19 cellular contexts compared by ENCODE assay signal in the genomic region with DNA sequence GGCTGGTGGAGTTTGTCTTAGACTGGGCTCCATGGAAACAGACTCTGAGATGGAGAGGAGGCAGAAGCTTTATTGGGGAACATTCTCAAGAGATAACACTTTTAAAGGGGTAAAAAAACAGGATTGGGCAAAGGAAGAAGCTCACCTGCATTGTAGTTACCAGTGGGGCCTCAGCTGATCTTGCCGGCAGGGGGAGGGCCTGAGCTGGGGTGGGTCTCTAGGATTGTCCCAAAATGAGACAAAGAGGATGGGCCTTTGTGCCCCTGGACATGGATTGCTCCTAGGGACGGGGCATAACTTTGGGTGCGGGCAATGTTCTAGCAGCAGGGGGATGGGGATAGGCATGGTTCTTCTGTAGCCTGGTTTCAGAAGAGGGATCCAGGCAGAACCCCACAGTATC.
"Had no signal": no experiment of that assay in that cellular context is flagged by ENCODE, and none has a peak within 500 bp of the region (broad histone marks: within the 10 kb centered on the region; RNA-seq: fewer than 3 reads in every experiment).

No MANE protein-coding gene starts in this region.

- H3K9me3 Mint-ChIP-seq: activated CD4-positive, alpha-beta T cell treated with anti-CD3 and anti-CD28 coated beads, Interleukin-2, amount 10 ng/mL, durations not matched to agents 24 days and 14 days; activated CD8-positive, alpha-beta T cell treated with anti-CD3 and anti-CD28 coated beads for 36 hours; activated naive CD4-positive, alpha-beta T cell treated with anti-CD3 and anti-CD28 coated beads for 36 hours; activated naive CD8-positive, alpha-beta T cell treated with anti-CD3 and anti-CD28 coated beads, Interleukin-2, amount 50 U/mL, for 24 hours; activated T-cell treated with anti-CD3 and anti-CD28 coated beads, Interleukin-2, amount 50 U/mL, for 24 hours; brain; natural killer cell; stimulated activated naive B cell treated with anti-CD40 and anti-IgM and Interleukin-4, amounts not matched to agents 10 μg/mL and 1 μg/mL and 100 μg/mL, for 72 hours had no signal

- H3K4me3 Mint-ChIP-seq: activated CD4-positive, alpha-beta T cell treated with anti-CD3 and anti-CD28 coated beads, Interleukin-2, amount 10 ng/mL, durations not matched to agents 24 days and 14 days; activated CD8-positive, alpha-beta T cell treated with anti-CD3 and anti-CD28 coated beads for 36 hours; activated naive CD4-positive, alpha-beta T cell treated with anti-CD3 and anti-CD28 coated beads for 36 hours; activated naive CD8-positive, alpha-beta T cell treated with anti-CD3 and anti-CD28 coated beads, Interleukin-2, amount 50 U/mL, for 24 hours; activated T-cell treated with anti-CD3 and anti-CD28 coated beads, Interleukin-2, amount 50 U/mL, for 24 hours; brain; natural killer cell; stimulated activated naive B cell treated with anti-CD40 and anti-IgM and Interleukin-4, amounts not matched to agents 10 μg/mL and 1 μg/mL and 100 μg/mL, for 72 hours had no signal

- H3K27ac ChIP-seq: colonic mucosa, foreskin keratinocyte, lower lobe of right lung, sigmoid colon, thoracic aorta, upper lobe of left lung had no signal

- H3K9me3 ChIP-seq: colonic mucosa, lower lobe of right lung, sigmoid colon, thoracic aorta, upper lobe of left lung had no signal

- H3K27ac Mint-ChIP-seq: activated CD4-positive, alpha-beta T cell treated with anti-CD3 and anti-CD28 coated beads, Interleukin-2, amount 10 ng/mL, durations not matched to agents 24 days and 14 days; activated CD8-positive, alpha-beta T cell treated with anti-CD3 and anti-CD28 coated beads for 36 hours; activated naive CD4-positive, alpha-beta T cell treated with anti-CD3 and anti-CD28 coated beads for 36 hours; activated naive CD8-positive, alpha-beta T cell treated with anti-CD3 and anti-CD28 coated beads, Interleukin-2, amount 50 U/mL, for 24 hours; activated T-cell treated with anti-CD3 and anti-CD28 coated beads, Interleukin-2, amount 50 U/mL, for 24 hours; brain; natural killer cell; stimulated activated naive B cell treated with anti-CD40 and anti-IgM and Interleukin-4, amounts not matched to agents 10 μg/mL and 1 μg/mL and 100 μg/mL, for 72 hours had no signal

- H3K4me1 Mint-ChIP-seq: activated CD4-positive, alpha-beta T cell treated with anti-CD3 and anti-CD28 coated beads, Interleukin-2, amount 10 ng/mL, durations not matched to agents 24 days and 14 days; activated naive CD8-positive, alpha-beta T cell treated with anti-CD3 and anti-CD28 coated beads, Interleukin-2, amount 50 U/mL, for 24 hours; brain; natural killer cell; stimulated activated naive B cell treated with anti-CD40 and anti-IgM and Interleukin-4, amounts not matched to agents 10 μg/mL and 1 μg/mL and 100 μg/mL, for 72 hours had no signal

- H3K36me3 ChIP-seq: colonic mucosa, lower lobe of right lung, sigmoid colon, thoracic aorta, upper lobe of left lung had no signal

- H3K27me3 ChIP-seq: colonic mucosa, foreskin keratinocyte, sigmoid colon, upper lobe of left lung had no signal

- H3K27me3 Mint-ChIP-seq: activated CD4-positive, alpha-beta T cell treated with anti-CD3 and anti-CD28 coated beads, Interleukin-2, amount 10 ng/mL, durations not matched to agents 24 days and 14 days; activated CD8-positive, alpha-beta T cell treated with anti-CD3 and anti-CD28 coated beads for 36 hours; activated naive CD8-positive, alpha-beta T cell treated with anti-CD3 and anti-CD28 coated beads, Interleukin-2, amount 50 U/mL, for 24 hours; activated T-cell treated with anti-CD3 and anti-CD28 coated beads, Interleukin-2, amount 50 U/mL, for 24 hours; stimulated activated naive B cell treated with anti-CD40 and anti-IgM and Interleukin-4, amounts not matched to agents 10 μg/mL and 1 μg/mL and 100 μg/mL, for 72 hours had no signal

- DNase-seq: activated CD4-positive, alpha-beta T cell treated with anti-CD3 and anti-CD28 coated beads, Interleukin-2, amount 10 ng/mL, durations not matched to agents 24 days and 14 days; activated CD8-positive, alpha-beta T cell treated with anti-CD3 and anti-CD28 coated beads for 36 hours; activated naive CD4-positive, alpha-beta T cell treated with anti-CD3 and anti-CD28 coated beads for 36 hours; activated naive CD8-positive, alpha-beta T cell treated with anti-CD3 and anti-CD28 coated beads, Interleukin-2, amount 50 U/mL, for 24 hours; activated T-cell treated with anti-CD3 and anti-CD28 coated beads, Interleukin-2, amount 50 U/mL, for 24 hours; anterior cingulate cortex; central memory CD4-positive, alpha-beta T cell; foreskin keratinocyte; hypothalamus; islet precursor cell; lower lobe of right lung; natural killer cell; stimulated activated CD4-positive, alpha-beta T cell treated with anti-CD3 and anti-CD28 coated beads, Interleukin-4, amount 100 ng/mL, for 4 hours; stimulated activated naive B cell treated with anti-CD40 and anti-IgM and Interleukin-4, amounts not matched to agents 10 μg/mL and 1 μg/mL and 100 μg/mL, for 72 hours; upper lobe of left lung had no signal

- H3K4me3 ChIP-seq: colonic mucosa, lower lobe of right lung, sigmoid colon, thoracic aorta, upper lobe of left lung had no signal

- H3K36me3 Mint-ChIP-seq: brain; natural killer cell; stimulated activated naive B cell treated with anti-CD40 and anti-IgM and Interleukin-4, amounts not matched to agents 10 μg/mL and 1 μg/mL and 100 μg/mL, for 72 hours had no signal

- H3K4me1 ChIP-seq: colonic mucosa, foreskin keratinocyte, lower lobe of right lung, sigmoid colon, upper lobe of left lung had no signal

- ATAC-seq: activated CD8-positive, alpha-beta T cell treated with anti-CD3 and anti-CD28 coated beads for 36 hours; activated naive CD8-positive, alpha-beta T cell treated with anti-CD3 and anti-CD28 coated beads, Interleukin-2, amount 50 U/mL, for 24 hours; foreskin keratinocyte; lower lobe of right lung; natural killer cell; stimulated activated naive B cell treated with anti-CD40 and anti-IgM and Interleukin-4, amounts not matched to agents 10 μg/mL and 1 μg/mL and 100 μg/mL, for 72 hours had no signal
